In the genomic region with DNA sequence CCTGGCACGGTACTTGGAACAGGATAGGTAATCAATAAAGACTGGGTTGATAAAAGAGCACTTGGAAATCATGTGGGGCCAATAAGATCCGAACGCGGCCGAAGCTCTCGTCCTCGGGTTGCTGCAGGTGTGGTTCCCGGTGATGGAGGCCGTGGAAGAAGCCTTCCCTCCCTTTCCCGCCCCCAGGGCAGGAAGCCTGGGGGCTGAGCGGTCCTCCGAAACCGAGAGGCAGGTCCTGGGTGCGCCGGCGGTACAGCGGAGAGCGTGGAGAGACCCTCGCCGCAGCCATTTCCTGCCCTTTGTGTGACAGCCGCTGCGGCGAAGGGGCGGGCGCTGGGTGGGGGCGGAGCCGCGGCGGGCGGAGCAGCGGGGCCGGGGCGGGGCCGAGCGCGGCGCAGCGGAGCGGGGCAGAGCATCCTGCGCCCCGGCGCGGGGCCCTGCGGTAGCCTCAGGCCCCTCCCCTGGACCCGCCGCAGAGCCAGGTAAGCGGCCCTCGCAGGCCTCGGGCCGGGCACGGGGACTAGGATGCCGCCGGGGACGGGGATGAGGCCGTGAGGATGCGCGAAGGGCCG, we compare ENCODE assay signal across 9 cellular contexts. TPM values are rescaled to one million over a fixed set of nuclear protein-coding genes. Genes with fewer than 3 reads are reported as not detected.
DNase-seq lines count a peak whose midpoint lies in the region; ATAC-seq, FAIRE-seq and TF ChIP-seq lines count a peak whose summit lies in the region.
"Had no signal": no experiment of that assay in that cellular context is flagged by ENCODE, and none has a peak within 500 bp of the region (broad histone marks: within the 10 kb centered on the region; RNA-seq: fewer than 3 reads in every experiment).

A gene (plus strand): TSS at position 410 of the 572 bp plus-strand sequence. CDS start 19,239 bp downstream, outside the sequence.

- H3K36me3 ChIP-seq in WERI-Rb-1 (peaks cover 1% of the 10 kb centered on the region; the same call in 1 of the 2 replicates), breast epithelium (no peaks in the 10 kb centered on the region), kidney (ENCODE audit: control insufficient read depth in 1 of 2, insufficient read depth in 2 of 2, low read length in 2 of 2) (no peaks in the 10 kb centered on the region)

- TF ChIP-seq CTCF in WERI-Rb-1 (IDR thresholded peaks at IDR 0.05; ENCODE audit: low read depth, low read length) (no peak), breast epithelium (IDR thresholded peaks at IDR 0.05) (no peak), kidney (IDR thresholded peaks at IDR 0.05; ENCODE audit: borderline replicate concordance, extremely low read depth, insufficient read depth) (no peak)

- peak within 1 kb of the TSS; percentile 74 to 82 for H3K9ac ChIP-seq in kidney (ENCODE audit: low read length in 2 of 2)

- H3K9me3 ChIP-seq in WERI-Rb-1 (ENCODE audit: severe bottlenecking), result no peaks in the 10 kb centered on the region
- no peaks in the 10 kb centered on the region for H3K9me3 ChIP-seq in breast epithelium
- no peaks in the 10 kb centered on the region for H3K9me3 ChIP-seq in kidney (ENCODE audit: control insufficient read depth in 1 of 2, low read length in 2 of 2)

- H3K4me3 ChIP-seq in WERI-Rb-1 (ENCODE audit: low read depth, low read length) (peak within 1 kb of the TSS; percentile 71), breast epithelium (peak within 1 kb of the TSS; percentile 52 to 98 (median 73)), kidney (ENCODE audit: low read length in 2 of 2) (peak within 1 kb of the TSS; percentile 67 to 81)

- H3K27me3 ChIP-seq in WERI-Rb-1 (ENCODE audit: insufficient read depth, low read depth, severe bottlenecking) (no peaks in the 10 kb centered on the region), breast epithelium (no peaks in the 10 kb centered on the region)

- no peaks in the 10 kb centered on the region for H3K4me1 ChIP-seq in breast epithelium
- peaks cover 9 to 20% of the 10 kb centered on the region in 2 donors for H3K4me1 ChIP-seq in kidney (ENCODE audit: control insufficient read depth in 1 of 2, insufficient read depth in 1 of 2, low read depth in 1 of 2, low read length in 2 of 2)

- intact Hi-C loops in breast epithelium (cut with DNase I; ENCODE audit: low total_unique reads), result no loop called here
- intact Hi-C loops in kidney (cut with DNase I), result no loop called here

- FAIRE-seq in kidney (lab: Jason Lieb, UNC), result no peak
- FAIRE-seq: A204.1 had no signal

- no peak for TF ChIP-seq POLR2A in breast epithelium (IDR thresholded peaks at IDR 0.05)

- DNase-seq in DMS153 treated with DMSO at 0.1 percent for 48 hours (lab: John Stamatoyannopoulos, UW; ENCODE audit: unreplicated experiment) (peak; percentile 17), DMS153 (lab: John Stamatoyannopoulos, UW) (no peak), NCI-H128 (lab: John Stamatoyannopoulos, UW; ENCODE audit: unreplicated experiment) (peak; percentile 18), WERI-Rb-1 (peak; percentile 63), breast epithelium (ENCODE audit: low spot score in 2 of 2) (no peak), kidney (peak; percentile 89)
- peak; percentile 88 for DNase-seq in stimulated activated CD4-positive, alpha-beta T cell treated with anti-CD3 and anti-CD28 coated beads, Interleukin-15, amount 100 ng/mL, for 24 hours

- H3K27ac ChIP-seq in WERI-Rb-1 (peak within 1 kb of the TSS; percentile 66), breast epithelium (peak within 1 kb of the TSS; percentile 21 to 42), kidney (ENCODE audit: low read depth in 2 of 2, low read length in 2 of 2) (peak within 1 kb of the TSS; percentile 87 to 90)

- ATAC-seq in HG02759 (IDR thresholded peaks at IDR 0.05; ENCODE audit: unreplicated experiment), result peak; percentile 89

RNA-seq across cellular contexts. Expression of the gene that starts here (rescaled TPM):
- 10 to 100 TPM in 2 of 3 donors, 1 to 10 TPM in 1; 6.2 to 15.5 (median 12.1) TPM for total RNA-seq in breast epithelium
- total RNA-seq in kidney, result 128 TPM
- polyA plus RNA-seq in kidney (ENCODE audit: insufficient read depth, low read depth, low replicate concordance), result 217 TPM

Comparison
In these comparisons a context has a peak if more than half of its experiments do, and no peak if none do; other contexts are left out.
1. DNase-seq: peak in DMS153 treated with DMSO at 0.1 percent for 48 hours (single experiment), NCI-H128 (single experiment), WERI-Rb-1 (single experiment), kidney (single experiment) and stimulated activated CD4-positive, alpha-beta T cell treated with anti-CD3 and anti-CD28 coated beads, Interleukin-15, amount 100 ng/mL, for 24 hours (single experiment); none in DMS153 (single experiment) and breast epithelium (0 of 2).
2. H3K27ac ChIP-seq: peak in every context shown above with its lines; median percentile 88 in kidney; 66 in WERI-Rb-1; 32 in breast epithelium.
3. Peak in every context shown above with its lines, with median percentiles within 50 percentile points of each other: H3K4me3 ChIP-seq.